Comparison of ENCODE assay signal across 12 cellular contexts in the genomic region with DNA sequence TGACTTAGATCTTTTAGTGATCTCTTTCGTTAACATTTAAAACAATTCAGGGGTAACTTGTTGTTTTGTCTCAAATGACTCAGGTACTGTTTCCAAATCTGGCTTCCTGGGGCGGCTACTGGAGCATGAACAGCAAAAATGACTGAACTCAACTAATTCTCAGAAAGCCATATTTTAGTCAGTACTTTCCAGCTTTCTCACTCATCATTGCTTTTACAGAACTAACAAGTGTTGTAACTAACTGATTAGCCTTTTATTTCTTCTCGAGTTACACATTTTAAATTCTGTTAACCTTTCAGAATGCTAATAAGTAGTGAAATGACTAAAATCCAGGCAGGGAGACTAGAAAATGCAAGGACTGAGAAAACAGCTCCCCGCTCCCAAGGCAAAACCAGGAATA. TPM values are rescaled to one million over a fixed set of nuclear protein-coding genes. Genes with fewer than 3 reads are reported as not detected.
DNase-seq lines count a peak whose midpoint lies in the region; ATAC-seq and TF ChIP-seq lines count a peak whose summit lies in the region.
"Had no signal": no experiment of that assay in that cellular context is flagged by ENCODE, and none has a peak within 500 bp of the region (broad histone marks: within the 10 kb centered on the region; RNA-seq: fewer than 3 reads in every experiment).

No MANE protein-coding gene starts in this region.

- ATAC-seq in GM18520 (IDR thresholded peaks at IDR 0.05; ENCODE audit: unreplicated experiment) = peak; percentile 53
- peak; percentile 60 for ATAC-seq in HG02840 (IDR thresholded peaks at IDR 0.05; ENCODE audit: low FRiP score, unreplicated experiment)
- peak; percentile 54 for ATAC-seq in activated B cell treated with CpG ODN at 0.5 μM for 24 hours (ENCODE audit: low read depth)
- ATAC-seq: psoas muscle had no signal

- CTCF ChIA-PET in activated B cell treated with CpG ODN at 0.5 μM for 24 hours (lab: Charles Lee) = interaction anchor here (1.0 to 1.1 kb wide), 2 partner anchors 54 to 63 kb away, joined by 3 to 4 read pairs; no protein-coding TSS in a partner anchor

- 0 out of 22 replicates have a peak, but pooled peaks cover 0 to 6% (median 0%) of the 10 kb centered on the region in 11 experiments for H3K27me3 ChIP-seq in BLaER1 treated with 17β-estradiol and CSF1 and Interleukin-3, amounts not matched to agents 10 nM and 100 nM
- no peaks in the 10 kb centered on the region for H3K27me3 ChIP-seq in mesendoderm (ENCODE audit: insufficient read depth, low read length, poor library complexity)
- H3K27me3 ChIP-seq: esophagus muscularis mucosa had no signal

- no peak overlapping the region for H4K5ac ChIP-seq in mesendoderm (ENCODE audit: low read length)

- H3K4me3 Mint-ChIP-seq in activated B cell treated with CpG ODN at 0.5 μM for 24 hours = peak overlapping the region; percentile 70

- peak overlapping the region; percentile 93 for H3K27ac Mint-ChIP-seq in activated B cell treated with CpG ODN at 0.5 μM for 24 hours

- DNase-seq in activated B cell treated with CpG ODN at 0.5 μM for 24 hours = no peak
- DNase-seq in mesendoderm = no peak
- no peak for DNase-seq in ACHN
- DNase-seq in T1000 (lab: John Stamatoyannopoulos, UW) = no peak
- no peak for DNase-seq in KBM-7
- DNase-seq: activated CD4-positive, CD25-positive, alpha-beta regulatory T cell treated with anti-CD3 and anti-CD28 coated beads, Interleukin-2, amount 50 U/mL, for 72 hours; NCI-H187; psoas muscle had no signal

- H2BK120ac ChIP-seq in mesendoderm (ENCODE audit: low read depth, low read length) = no peak overlapping the region

- H3K27ac ChIP-seq in BLaER1 treated with 17β-estradiol and CSF1 and Interleukin-3, amounts not matched to agents 10 nM and 100 nM = peak overlapping the region in 9 of 11 experiments; percentile 3 to 72 (median 53); a peak in 16 of 22 replicates
- H3K27ac ChIP-seq in mesendoderm (ENCODE audit: low read depth, low read length) = no peak overlapping the region
- H3K27ac ChIP-seq: esophagus muscularis mucosa, psoas muscle had no signal

- no peak overlapping the region for H3K18ac ChIP-seq in mesendoderm (ENCODE audit: low read length)

- H3K4me2 ChIP-seq in BLaER1 treated with 17β-estradiol and CSF1 and Interleukin-3, amounts not matched to agents 10 nM and 100 nM = peak overlapping the region in 10 of 11 experiments; percentile 3 to 68 (median 58); a peak in 20 of 22 replicates
- no peak overlapping the region for H3K4me2 ChIP-seq in mesendoderm (ENCODE audit: low read length)

- H2BK15ac ChIP-seq in mesendoderm (replicated peaks; ENCODE audit: low read depth) = no peak overlapping the region

- POLR2A ChIA-PET in activated B cell treated with CpG ODN at 0.5 μM for 24 hours (lab: Charles Lee) = interaction anchor here (3.4 kb wide), 1 partner anchor 55 kb away, joined by 22 read pairs; a partner anchor contains a TSS

- no peak overlapping the region for H3K4me3 ChIP-seq in BLaER1 treated with 17β-estradiol and CSF1 and Interleukin-3, amounts not matched to agents 10 nM and 100 nM
- no peak overlapping the region for H3K4me3 ChIP-seq in mesendoderm (ENCODE audit: low read length)
- H3K4me3 ChIP-seq: esophagus muscularis mucosa, psoas muscle had no signal

- no CpG with 5 or more reads among the region's 4 CpGs for WGBS in mesendoderm (ENCODE audit: extremely low coverage, insufficient coverage, low lambda C conversion rate)

- peaks cover 82% of the 10 kb centered on the region for H3K4me1 Mint-ChIP-seq in activated B cell treated with CpG ODN at 0.5 μM for 24 hours

- no peaks in the 10 kb centered on the region for H3K36me3 ChIP-seq in BLaER1 treated with 17β-estradiol and CSF1 and Interleukin-3, amounts not matched to agents 10 nM and 100 nM
- H3K36me3 ChIP-seq in mesendoderm (ENCODE audit: control insufficient read depth, insufficient read depth, low read length) = no peaks in the 10 kb centered on the region
- H3K36me3 ChIP-seq: esophagus muscularis mucosa had no signal

- in situ Hi-C loops in ACHN (cut with HindIII; ENCODE audit: low pct_ligation_motif_present, low pct_unique_long_range_greater_than_20kb, low sequenced_read_pairs) (no loop called here), KBM-7 (cut with MboI; ENCODE audit: low pct_unique_long_range_greater_than_20kb, low sequenced_read_pairs) (no loop called here)

- no peak overlapping the region for H3K56ac ChIP-seq in mesendoderm (ENCODE audit: low read length)

- no peaks in the 10 kb centered on the region for H3K79me2 ChIP-seq in mesendoderm (ENCODE audit: control insufficient read depth, insufficient read depth, low read length)

- H2BK5ac ChIP-seq in mesendoderm (ENCODE audit: low read length) = no peak overlapping the region

- peaks cover 3% of the 10 kb centered on the region for H3K36me3 Mint-ChIP-seq in activated B cell treated with CpG ODN at 0.5 μM for 24 hours (ENCODE audit: low read depth)

- H3K23ac ChIP-seq in mesendoderm (ENCODE audit: low read length) = no peak overlapping the region

- no peaks in the 10 kb centered on the region for H3K27me3 Mint-ChIP-seq in activated B cell treated with CpG ODN at 0.5 μM for 24 hours

- intact Hi-C loops in activated B cell treated with CpG ODN at 0.5 μM for 24 hours (cut with micrococcal nuclease) = loop anchor here (1.0 to 10.0 kb wide), 5 partner anchors 14 to 1213 kb away; a partner anchor contains a TSS

- peaks cover 12 to 69% (median 57%) of the 10 kb centered on the region in 10 experiments; a peak in 19 of 20 replicates for H3K4me1 ChIP-seq in BLaER1 treated with 17β-estradiol and CSF1 and Interleukin-3, amounts not matched to agents 10 nM and 100 nM
- H3K4me1 ChIP-seq in mesendoderm (ENCODE audit: control insufficient read depth, low read depth, low read length) = no peaks in the 10 kb centered on the region
- H3K4me1 ChIP-seq: psoas muscle had no signal

- H3K9me3 ChIP-seq in BLaER1 treated with 17β-estradiol and CSF1 and Interleukin-3, amounts not matched to agents 10 nM and 100 nM (replicated peaks in 1 of 11) = no peaks in the 10 kb centered on the region
- H3K9me3 ChIP-seq: esophagus muscularis mucosa, psoas muscle had no signal

- no peak for TF ChIP-seq CTCF in activated B cell treated with CpG ODN at 0.5 μM for 24 hours (IDR thresholded peaks at IDR 0.05)

- no peaks in the 10 kb centered on the region for H3K9me3 Mint-ChIP-seq in activated B cell treated with CpG ODN at 0.5 μM for 24 hours

- H3K9ac ChIP-seq in BLaER1 treated with 17β-estradiol and CSF1 and Interleukin-3, amounts not matched to agents 10 nM and 100 nM = peak overlapping the region in 6 of 11 experiments; percentile 1 to 50 (median 42); a peak in 9 of 22 replicates
- no peak overlapping the region for H3K9ac ChIP-seq in mesendoderm (ENCODE audit: low read length)

- peaks cover 0 to 13% (median 0%) of the 10 kb centered on the region in 11 experiments; a peak in 1 of 22 replicates for H4K20me1 ChIP-seq in BLaER1 treated with 17β-estradiol and CSF1 and Interleukin-3, amounts not matched to agents 10 nM and 100 nM

- no peak overlapping the region for H3K4ac ChIP-seq in mesendoderm (ENCODE audit: low read depth, low read length)

- no peak overlapping the region for H4K8ac ChIP-seq in mesendoderm (ENCODE audit: low read depth, low read length)

- H2AK5ac ChIP-seq in mesendoderm (ENCODE audit: low read length) = no peak overlapping the region

- no peaks in the 10 kb centered on the region for H3K79me1 ChIP-seq in mesendoderm (ENCODE audit: low read length)

RNA-seq across cellular contexts. Expression of a gene that starts 55.3 kb away (rescaled TPM):
- 45.3 and 48.4 TPM in 2 replicates for total RNA-seq in activated B cell treated with CpG ODN at 0.5 μM for 24 hours
- 7.8 TPM for polyA plus RNA-seq in mesendoderm (2013, experiment 1 of 2)
- 7.9 TPM for polyA plus RNA-seq in mesendoderm (2013, experiment 2 of 2)
